ENCODE assay signal across 8 cellular contexts in genomic region chr2:43073373-43073772, GRCh38.
DNase-seq lines count a peak whose midpoint lies in the region; ATAC-seq and TF ChIP-seq lines count a peak whose summit lies in the region.

No MANE protein-coding gene starts in this region.

- H3K36me3 ChIP-seq in heart left ventricle: no peaks in the 10 kb centered on the region
- H3K36me3 ChIP-seq in spleen: no peaks in the 10 kb centered on the region

- 72 to 83% (median 77%) methylated on average over 6 of the region's 6 CpGs for WGBS in heart left ventricle, 4 donors
- 53 to 77% (median 64%) methylated on average over 6 of the region's 6 CpGs for WGBS in spleen, 5 donors

- TF ChIP-seq CTCF in heart left ventricle (IDR thresholded peaks at IDR 0.05) (no peak), spleen (IDR thresholded peaks at IDR 0.05 in 8 of 11, conservative IDR thresholded peaks at IDR 0.05 in 3 of 11) (no peak)

- peaks cover 12 to 85% (median 63%) of the 10 kb centered on the region in 12 donors for H3K4me1 ChIP-seq in heart left ventricle
- H3K4me1 ChIP-seq in spleen: peaks cover 0 to 68% (median 16%) of the 10 kb centered on the region in 6 donors

- peak in 44 of 76 experiments; percentile 6 to 67 (median 25) for DNase-seq in HUDEP-2 (lab: John Stamatoyannopoulos, UW; ENCODE audit: unreplicated experiment in 76 of 76)
- DNase-seq in amniotic epithelial cell (ENCODE audit: low read depth): peak; percentile 87
- DNase-seq in heart left ventricle: peak in 2 of 5 donors; percentile 76 to 82
- peak; percentile 70 for DNase-seq in spleen
- DNase-seq in HCEC 1CT: no peak
- DNase-seq in NCI-H1417 (lab: John Stamatoyannopoulos, UW): no peak

- H3K9me3 ChIP-seq in heart left ventricle (no peaks in the 10 kb centered on the region), spleen (no peaks in the 10 kb centered on the region)

- ATAC-seq in heart left ventricle: peak in 3 of 4 donors; percentile 17 to 66 (median 58)
- no peak for ATAC-seq in HG03565 (IDR thresholded peaks at IDR 0.05; ENCODE audit: unreplicated experiment)
- ATAC-seq in GM21367 (IDR thresholded peaks at IDR 0.05; ENCODE audit: unreplicated experiment): no peak

- H3K4me3 ChIP-seq in heart left ventricle: no peak overlapping the region
- H3K4me3 ChIP-seq in spleen: no peak overlapping the region

- H3K27ac ChIP-seq in heart left ventricle: peak overlapping the region; percentile 42 to 93 (median 76)
- H3K27ac ChIP-seq in spleen: peak overlapping the region in 5 of 8 donors; percentile 67 to 78 (median 75)

- intact Hi-C loops in heart left ventricle (cut with DNase I) (loop anchor here in 6 of 10 donors (5.0 to 10.0 kb wide), 6 partner anchors 39 to 154 kb away; partner anchors contain the start of gene ZFP36L2 (in 3 of the 6)), spleen (cut with DNase I; ENCODE audit: low total_unique reads) (no loop called here)

- H3K27me3 ChIP-seq in heart left ventricle: no peaks in the 10 kb centered on the region
- H3K27me3 ChIP-seq in spleen (replicated peaks in 1 of 7): no peaks in the 10 kb centered on the region

- TF ChIP-seq POLR2A in heart left ventricle (IDR thresholded peaks at IDR 0.05) (no peak), spleen (IDR thresholded peaks at IDR 0.05) (no peak)

Comparison
In these comparisons a context has a peak if more than half of its experiments do, and no peak if none do; other contexts are left out.
1. DNase-seq: peak in HUDEP-2 (44 of 76), amniotic epithelial cell (single experiment) and spleen (single experiment); none in HCEC 1CT (single experiment) and NCI-H1417 (0 of 3).
2. ATAC-seq: peak in heart left ventricle (3 of 4); none in HG03565 (single experiment) and GM21367 (single experiment).